1 cellular context compared by ENCODE assay signal in genomic region chr17:48457080-48457836, GRCh38.
TF ChIP-seq lines count a peak whose summit lies in the region.

No MANE protein-coding gene starts in this region.

TF ChIP-seq in K562, 482 proteins besides CTCF, POLR2A, EP300 and RAD21 (continued from another document and continues in another):
- TF ChIP-seq, protein P1, sequence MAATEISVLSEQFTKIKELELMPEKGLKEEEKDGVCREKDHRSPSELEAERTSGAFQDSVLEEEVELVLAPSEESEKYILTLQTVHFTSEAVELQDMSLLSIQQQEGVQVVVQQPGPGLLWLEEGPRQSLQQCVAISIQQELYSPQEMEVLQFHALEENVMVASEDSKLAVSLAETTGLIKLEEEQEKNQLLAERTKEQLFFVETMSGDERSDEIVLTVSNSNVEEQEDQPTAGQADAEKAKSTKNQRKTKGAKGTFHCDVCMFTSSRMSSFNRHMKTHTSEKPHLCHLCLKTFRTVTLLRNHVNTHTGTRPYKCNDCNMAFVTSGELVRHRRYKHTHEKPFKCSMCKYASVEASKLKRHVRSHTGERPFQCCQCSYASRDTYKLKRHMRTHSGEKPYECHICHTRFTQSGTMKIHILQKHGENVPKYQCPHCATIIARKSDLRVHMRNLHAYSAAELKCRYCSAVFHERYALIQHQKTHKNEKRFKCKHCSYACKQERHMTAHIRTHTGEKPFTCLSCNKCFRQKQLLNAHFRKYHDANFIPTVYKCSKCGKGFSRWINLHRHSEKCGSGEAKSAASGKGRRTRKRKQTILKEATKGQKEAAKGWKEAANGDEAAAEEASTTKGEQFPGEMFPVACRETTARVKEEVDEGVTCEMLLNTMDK (IDR thresholded peaks at IDR 0.05; ENCODE audit: borderline replicate concordance, insufficient read depth, low read depth, low read length, poor library complexity, severe bottlenecking) = peak; percentile 42
- TF ChIP-seq KLF16 (IDR thresholded peaks at IDR 0.05) (peak; percentile 72), SMAD3 (CRISPR knock-in tag; conservative IDR thresholded peaks at IDR 0.05) (no peak), ZNF431 (CRISPR knock-in tag; IDR thresholded peaks at IDR 0.05) (no peak), ZNF384 (IDR thresholded peaks at IDR 0.05; ENCODE audit: low read depth, low read length) (peak; percentile 41; the same call in 1 of the 2 replicates), TEAD4 (IDR thresholded peaks at IDR 0.05; ENCODE audit: low read length) (no peak), TEAD4 (CRISPR knock-in tag; IDR thresholded peaks at IDR 0.05; ENCODE audit: borderline replicate concordance) (no peak), ZEB2 (IDR thresholded peaks at IDR 0.05) (peak; percentile 38), EZH2 (IDR thresholded peaks at IDR 0.05; ENCODE audit: borderline replicate concordance, low read depth, low read length) (no peak), SMAD2 (IDR thresholded peaks at IDR 0.05; ENCODE audit: low read depth, low read length) (no peak), ZNF175 (CRISPR knock-in tag; IDR thresholded peaks at IDR 0.05; ENCODE audit: low read depth) (no peak), SMC3 (conservative IDR thresholded peaks at IDR 0.05; ENCODE audit: insufficient read depth, low read depth, low read length) (peak; percentile 79), VEZF1 (CRISPR knock-in tag; IDR thresholded peaks at IDR 0.05) (peak; percentile 89), HCFC1 (IDR thresholded peaks at IDR 0.05; ENCODE audit: low read depth, low read length) (no peak), CCNT2 (IDR thresholded peaks at IDR 0.05; ENCODE audit: borderline replicate concordance, extremely low read depth, insufficient read length, low read depth, low read length) (peak; percentile 24), FOXJ3 (CRISPR knock-in tag; IDR thresholded peaks at IDR 0.05) (no peak), GATAD2B (IDR thresholded peaks at IDR 0.05; ENCODE audit: borderline replicate concordance) (no peak), BHLHE40 (IDR thresholded peaks at IDR 0.05; ENCODE audit: low read length) (0 out of 2 replicates have a peak, but pooled peaks have one; percentile 39), MTF1 (CRISPR knock-in tag; IDR thresholded peaks at IDR 0.05; ENCODE audit: borderline replicate concordance) (no peak), ELK3 (CRISPR knock-in tag; IDR thresholded peaks at IDR 0.05) (no peak), CBFA2T3 (IDR thresholded peaks at IDR 0.05) (peak; percentile 12; the same call in 1 of the 2 replicates), L3MBTL2 (IDR thresholded peaks at IDR 0.05) (peak; percentile 80), SOX6 (IDR thresholded peaks at IDR 0.05) (peak; percentile 43; the same call in 1 of the 2 replicates), CTBP1 (IDR thresholded peaks at IDR 0.05; ENCODE audit: borderline replicate concordance) (peak; percentile 63; the same call in 1 of the 2 replicates), ESRRA (IDR thresholded peaks at IDR 0.05; ENCODE audit: borderline replicate concordance, low read depth) (no peak), NFYB (IDR thresholded peaks at IDR 0.05; ENCODE audit: extremely low read depth, insufficient read length) (no peak), RNF2 (IDR thresholded peaks at IDR 0.05) (0 out of 2 replicates have a peak, but pooled peaks have one; percentile 12), POLR2B (IDR thresholded peaks at IDR 0.05; ENCODE audit: low read depth, partially characterized antibody) (no peak), ZNF57 (CRISPR knock-in tag; IDR thresholded peaks at IDR 0.05) (no peak), ZKSCAN8 (CRISPR knock-in tag; IDR thresholded peaks at IDR 0.05) (no peak), ZNF592 (IDR thresholded peaks at IDR 0.05) (peak; percentile 37; the same call in 1 of the 2 replicates)
- TF ChIP-seq, protein P2, sequence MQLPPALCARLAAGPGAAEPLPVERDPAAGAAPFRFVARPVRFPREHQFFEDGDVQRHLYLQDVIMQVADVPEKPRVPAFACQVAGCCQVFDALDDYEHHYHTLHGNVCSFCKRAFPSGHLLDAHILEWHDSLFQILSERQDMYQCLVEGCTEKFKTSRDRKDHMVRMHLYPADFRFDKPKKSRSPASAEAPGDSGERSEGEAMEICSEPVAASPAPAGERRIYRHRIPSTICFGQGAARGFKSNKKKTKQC (CRISPR knock-in tag; IDR thresholded peaks at IDR 0.05) = no peak
- TF ChIP-seq, protein P3, sequence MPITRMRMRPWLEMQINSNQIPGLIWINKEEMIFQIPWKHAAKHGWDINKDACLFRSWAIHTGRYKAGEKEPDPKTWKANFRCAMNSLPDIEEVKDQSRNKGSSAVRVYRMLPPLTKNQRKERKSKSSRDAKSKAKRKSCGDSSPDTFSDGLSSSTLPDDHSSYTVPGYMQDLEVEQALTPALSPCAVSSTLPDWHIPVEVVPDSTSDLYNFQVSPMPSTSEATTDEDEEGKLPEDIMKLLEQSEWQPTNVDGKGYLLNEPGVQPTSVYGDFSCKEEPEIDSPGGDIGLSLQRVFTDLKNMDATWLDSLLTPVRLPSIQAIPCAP (CRISPR knock-in tag; IDR thresholded peaks at IDR 0.05; ENCODE audit: borderline replicate concordance) = no peak
- TF ChIP-seq, protein P4, sequence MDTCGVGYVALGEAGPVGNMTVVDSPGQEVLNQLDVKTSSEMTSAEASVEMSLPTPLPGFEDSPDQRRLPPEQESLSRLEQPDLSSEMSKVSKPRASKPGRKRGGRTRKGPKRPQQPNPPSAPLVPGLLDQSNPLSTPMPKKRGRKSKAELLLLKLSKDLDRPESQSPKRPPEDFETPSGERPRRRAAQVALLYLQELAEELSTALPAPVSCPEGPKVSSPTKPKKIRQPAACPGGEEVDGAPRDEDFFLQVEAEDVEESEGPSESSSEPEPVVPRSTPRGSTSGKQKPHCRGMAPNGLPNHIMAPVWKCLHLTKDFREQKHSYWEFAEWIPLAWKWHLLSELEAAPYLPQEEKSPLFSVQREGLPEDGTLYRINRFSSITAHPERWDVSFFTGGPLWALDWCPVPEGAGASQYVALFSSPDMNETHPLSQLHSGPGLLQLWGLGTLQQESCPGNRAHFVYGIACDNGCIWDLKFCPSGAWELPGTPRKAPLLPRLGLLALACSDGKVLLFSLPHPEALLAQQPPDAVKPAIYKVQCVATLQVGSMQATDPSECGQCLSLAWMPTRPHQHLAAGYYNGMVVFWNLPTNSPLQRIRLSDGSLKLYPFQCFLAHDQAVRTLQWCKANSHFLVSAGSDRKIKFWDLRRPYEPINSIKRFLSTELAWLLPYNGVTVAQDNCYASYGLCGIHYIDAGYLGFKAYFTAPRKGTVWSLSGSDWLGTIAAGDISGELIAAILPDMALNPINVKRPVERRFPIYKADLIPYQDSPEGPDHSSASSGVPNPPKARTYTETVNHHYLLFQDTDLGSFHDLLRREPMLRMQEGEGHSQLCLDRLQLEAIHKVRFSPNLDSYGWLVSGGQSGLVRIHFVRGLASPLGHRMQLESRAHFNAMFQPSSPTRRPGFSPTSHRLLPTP (IDR thresholded peaks at IDR 0.05; ENCODE audit: borderline replicate concordance, extremely low read depth, insufficient read length) = no peak
- TF ChIP-seq, protein P5, sequence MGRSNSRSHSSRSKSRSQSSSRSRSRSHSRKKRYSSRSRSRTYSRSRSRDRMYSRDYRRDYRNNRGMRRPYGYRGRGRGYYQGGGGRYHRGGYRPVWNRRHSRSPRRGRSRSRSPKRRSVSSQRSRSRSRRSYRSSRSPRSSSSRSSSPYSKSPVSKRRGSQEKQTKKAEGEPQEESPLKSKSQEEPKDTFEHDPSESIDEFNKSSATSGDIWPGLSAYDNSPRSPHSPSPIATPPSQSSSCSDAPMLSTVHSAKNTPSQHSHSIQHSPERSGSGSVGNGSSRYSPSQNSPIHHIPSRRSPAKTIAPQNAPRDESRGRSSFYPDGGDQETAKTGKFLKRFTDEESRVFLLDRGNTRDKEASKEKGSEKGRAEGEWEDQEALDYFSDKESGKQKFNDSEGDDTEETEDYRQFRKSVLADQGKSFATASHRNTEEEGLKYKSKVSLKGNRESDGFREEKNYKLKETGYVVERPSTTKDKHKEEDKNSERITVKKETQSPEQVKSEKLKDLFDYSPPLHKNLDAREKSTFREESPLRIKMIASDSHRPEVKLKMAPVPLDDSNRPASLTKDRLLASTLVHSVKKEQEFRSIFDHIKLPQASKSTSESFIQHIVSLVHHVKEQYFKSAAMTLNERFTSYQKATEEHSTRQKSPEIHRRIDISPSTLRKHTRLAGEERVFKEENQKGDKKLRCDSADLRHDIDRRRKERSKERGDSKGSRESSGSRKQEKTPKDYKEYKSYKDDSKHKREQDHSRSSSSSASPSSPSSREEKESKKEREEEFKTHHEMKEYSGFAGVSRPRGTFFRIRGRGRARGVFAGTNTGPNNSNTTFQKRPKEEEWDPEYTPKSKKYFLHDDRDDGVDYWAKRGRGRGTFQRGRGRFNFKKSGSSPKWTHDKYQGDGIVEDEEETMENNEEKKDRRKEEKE (IDR thresholded peaks at IDR 0.05; ENCODE audit: borderline replicate concordance in 1 of 2, control insufficient read depth in 1 of 2, low read depth in 2 of 2, low read length in 1 of 2) = no peak
- TF ChIP-seq, protein P6, sequence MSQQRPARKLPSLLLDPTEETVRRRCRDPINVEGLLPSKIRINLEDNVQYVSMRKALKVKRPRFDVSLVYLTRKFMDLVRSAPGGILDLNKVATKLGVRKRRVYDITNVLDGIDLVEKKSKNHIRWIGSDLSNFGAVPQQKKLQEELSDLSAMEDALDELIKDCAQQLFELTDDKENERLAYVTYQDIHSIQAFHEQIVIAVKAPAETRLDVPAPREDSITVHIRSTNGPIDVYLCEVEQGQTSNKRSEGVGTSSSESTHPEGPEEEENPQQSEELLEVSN (IDR thresholded peaks at IDR 0.05; ENCODE audit: borderline replicate concordance in 1 of 2, extremely low read depth in 1 of 2, insufficient read depth in 1 of 2, insufficient read length in 1 of 2, low read depth in 1 of 2, low read length in 1 of 2, poor library complexity in 1 of 2, severe bottlenecking in 1 of 2) = peak; percentile 20 to 85
